In the genomic region with DNA sequence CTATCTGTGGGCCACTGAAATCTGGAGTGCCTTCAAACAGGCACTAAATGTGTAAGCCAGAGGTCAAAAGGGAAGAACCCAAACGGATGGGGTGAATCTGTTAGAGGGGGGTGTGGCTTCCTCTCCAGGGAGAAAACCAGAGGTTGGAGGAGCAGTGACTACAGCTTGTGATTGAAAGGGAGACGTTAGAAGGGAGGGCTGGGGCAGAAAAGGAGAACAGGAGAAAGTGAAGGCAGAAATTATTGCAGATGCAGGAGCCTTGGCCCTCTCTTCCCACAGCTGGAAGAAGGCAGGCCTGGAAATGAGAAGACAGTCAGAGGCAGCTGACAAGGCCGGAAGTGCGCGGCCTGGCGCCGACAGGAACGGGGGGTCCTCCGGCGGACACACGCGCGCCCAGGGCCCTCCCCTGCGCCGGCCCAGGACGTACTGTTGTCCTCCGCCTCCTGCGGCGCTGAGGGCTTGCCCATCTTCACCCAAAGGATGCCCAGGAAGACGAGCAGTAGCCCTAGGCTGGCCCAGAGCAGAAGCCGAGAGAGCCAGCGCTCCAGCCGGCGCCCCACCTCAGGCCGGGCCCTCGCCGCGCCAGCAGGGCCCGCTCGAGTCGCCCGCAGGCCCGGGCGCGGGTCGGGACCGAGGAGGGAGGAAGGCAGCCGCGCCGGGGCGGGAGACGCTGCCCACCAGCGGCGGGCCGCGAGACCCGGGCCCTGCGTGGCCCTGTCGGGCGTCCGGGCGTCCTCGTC, we compare ENCODE assay signal across 8 cellular contexts. TPM values are rescaled to one million over a fixed set of nuclear protein-coding genes. Genes with fewer than 3 reads are reported as not detected.
A peak's percentile ranks its signal among the peaks of the same experiment; 100 is the strongest.
DNase-seq lines count a peak whose midpoint lies in the region; ATAC-seq and TF ChIP-seq lines count a peak whose summit lies in the region.

No MANE protein-coding gene starts in this region.

- POLR2A ChIA-PET in RWPE1 (lab: Yijun Ruan, JAX; ENCODE audit: low non-redundant PET) = interaction anchor here (0.5 to 1.0 kb wide), 3 partner anchors 43 to 362 kb away, joined by 4 to 11 read pairs (median 5); no protein-coding TSS in a partner anchor

- H3F3A ChIP-seq in neural cell (ENCODE audit: insufficient read depth, low read length, poor library complexity, severe bottlenecking) = no peaks in the 10 kb centered on the region

- H3K36me3 ChIP-seq in neural cell (ENCODE audit: insufficient read depth, low read length) = no peaks in the 10 kb centered on the region

- H2AFZ ChIP-seq in neural cell (ENCODE audit: low read depth, low read length) = no peak overlapping the region

- H3K27ac ChIP-seq in RWPE1 = peak overlapping the region; percentile 92
- H3K27ac ChIP-seq in neural cell (ENCODE audit: low read length) = peak overlapping the region; percentile 82

- peak overlapping the region; percentile 90 for H3K9ac ChIP-seq in neural cell (ENCODE audit: low read length)

- peak overlapping the region; percentile 82 for H3K4me3 ChIP-seq in neural cell (ENCODE audit: low read length)

- H3K79me2 ChIP-seq in neural cell (replicated peaks; ENCODE audit: insufficient read depth, low read length) = peaks cover 27% of the 10 kb centered on the region

- H3K4me2 ChIP-seq in neural cell (ENCODE audit: low read length) = peak overlapping the region; percentile 92

- TF ChIP-seq RAD21 in neural cell (conservative IDR thresholded peaks at IDR 0.05) = no peak

- H3K4me3 Mint-ChIP-seq in CD14-positive monocyte = peak overlapping the region; percentile 96 to 97

- peaks cover 0 to 1% (median 0%) of the 10 kb centered on the region in 7 donors for H3K9me3 Mint-ChIP-seq in CD14-positive monocyte

- intact Hi-C loops in CD14-positive monocyte (cut with micrococcal nuclease) = loop anchor here in 1 of 2 donors (5.0 kb wide), 1 partner anchor 639 kb away; the partner anchor contains the start of gene RPS10

- peaks cover 34% of the 10 kb centered on the region in 2 donors for H3K36me3 Mint-ChIP-seq in CD14-positive monocyte

- CTCF ChIA-PET in RWPE1 (lab: Yijun Ruan, JAX) = interaction anchor here (1.0 to 1.3 kb wide), 3 partner anchors 77 to 367 kb away, joined by 3 read pairs; partner anchors contain the start of gene UQCC2

- peaks cover 2 to 8% (median 4%) of the 10 kb centered on the region in 3 donors for H3K27me3 Mint-ChIP-seq in CD14-positive monocyte (ENCODE audit: low read depth in 3 of 3)

- H3K9me3 ChIP-seq in neural cell (ENCODE audit: low read length) = no peaks in the 10 kb centered on the region

- H3K27ac Mint-ChIP-seq in CD14-positive monocyte = peak overlapping the region; percentile 94 to 100 (median 98)

- DNase-seq in CD14-positive monocyte (ENCODE audit: low spot score) (peak; percentile 86), RWPE1 (ENCODE audit: low spot score) (peak; percentile 77), activated gamma-delta T cell (lab: John Stamatoyannopoulos, UW) (peak; percentile 52), fibroblast of the conjunctiva (ENCODE audit: low read depth) (peak; percentile 62), superior temporal gyrus (ENCODE audit: extremely low spot score) (peak; percentile 63)

- no peak for TF ChIP-seq CTCF in CD14-positive monocyte (IDR thresholded peaks at IDR 0.05)
- TF ChIP-seq CTCF in RWPE1 (conservative IDR thresholded peaks at IDR 0.05; ENCODE audit: low read depth) = no peak
- TF ChIP-seq CTCF in neural cell (IDR thresholded peaks at IDR 0.05; ENCODE audit: poor library complexity, severe bottlenecking) = no peak

- no peak for TF ChIP-seq EP300 in neural cell (conservative IDR thresholded peaks at IDR 0.05; ENCODE audit: poor library complexity, severe bottlenecking)

- H4K20me1 ChIP-seq in neural cell (ENCODE audit: insufficient read depth) = no peaks in the 10 kb centered on the region

- no peaks in the 10 kb centered on the region for H3K9me2 ChIP-seq in neural cell (ENCODE audit: insufficient read depth, low read length)

- H3K4me1 Mint-ChIP-seq in CD14-positive monocyte = peaks cover 37% of the 10 kb centered on the region

- peak; percentile 69 for TF ChIP-seq POLR2A in GM19099 (IDR thresholded peaks at IDR 0.05; ENCODE audit: extremely low read depth, insufficient read length, low read depth)

- ATAC-seq in HG03342 (IDR thresholded peaks at IDR 0.05; ENCODE audit: unreplicated experiment) = peak; percentile 37

- no peaks in the 10 kb centered on the region for H3K27me3 ChIP-seq in neural cell (ENCODE audit: insufficient read depth, low read depth, low read length)

TF ChIP-seq in neural cell, 6 proteins besides CTCF, POLR2A, EP300 and RAD21:
- TF ChIP-seq, protein P1, sequence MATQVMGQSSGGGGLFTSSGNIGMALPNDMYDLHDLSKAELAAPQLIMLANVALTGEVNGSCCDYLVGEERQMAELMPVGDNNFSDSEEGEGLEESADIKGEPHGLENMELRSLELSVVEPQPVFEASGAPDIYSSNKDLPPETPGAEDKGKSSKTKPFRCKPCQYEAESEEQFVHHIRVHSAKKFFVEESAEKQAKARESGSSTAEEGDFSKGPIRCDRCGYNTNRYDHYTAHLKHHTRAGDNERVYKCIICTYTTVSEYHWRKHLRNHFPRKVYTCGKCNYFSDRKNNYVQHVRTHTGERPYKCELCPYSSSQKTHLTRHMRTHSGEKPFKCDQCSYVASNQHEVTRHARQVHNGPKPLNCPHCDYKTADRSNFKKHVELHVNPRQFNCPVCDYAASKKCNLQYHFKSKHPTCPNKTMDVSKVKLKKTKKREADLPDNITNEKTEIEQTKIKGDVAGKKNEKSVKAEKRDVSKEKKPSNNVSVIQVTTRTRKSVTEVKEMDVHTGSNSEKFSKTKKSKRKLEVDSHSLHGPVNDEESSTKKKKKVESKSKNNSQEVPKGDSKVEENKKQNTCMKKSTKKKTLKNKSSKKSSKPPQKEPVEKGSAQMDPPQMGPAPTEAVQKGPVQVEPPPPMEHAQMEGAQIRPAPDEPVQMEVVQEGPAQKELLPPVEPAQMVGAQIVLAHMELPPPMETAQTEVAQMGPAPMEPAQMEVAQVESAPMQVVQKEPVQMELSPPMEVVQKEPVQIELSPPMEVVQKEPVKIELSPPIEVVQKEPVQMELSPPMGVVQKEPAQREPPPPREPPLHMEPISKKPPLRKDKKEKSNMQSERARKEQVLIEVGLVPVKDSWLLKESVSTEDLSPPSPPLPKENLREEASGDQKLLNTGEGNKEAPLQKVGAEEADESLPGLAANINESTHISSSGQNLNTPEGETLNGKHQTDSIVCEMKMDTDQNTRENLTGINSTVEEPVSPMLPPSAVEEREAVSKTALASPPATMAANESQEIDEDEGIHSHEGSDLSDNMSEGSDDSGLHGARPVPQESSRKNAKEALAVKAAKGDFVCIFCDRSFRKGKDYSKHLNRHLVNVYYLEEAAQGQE (IDR thresholded peaks at IDR 0.05; ENCODE audit: borderline replicate concordance) = no peak
- TF ChIP-seq MXI1 (conservative IDR thresholded peaks at IDR 0.05; ENCODE audit: poor library complexity, severe bottlenecking) (peak; percentile 2), POLR2AphosphoS5 (IDR thresholded peaks at IDR 0.05) (peak; percentile 45)

RNA-seq across cellular contexts. Expression of gene LEMD2, which starts 0.8 kb away (rescaled TPM):
- 10 to 100 TPM; 11.4 to 13.8 TPM for polyA plus RNA-seq in CD14-positive monocyte
- 84.6 and 109 TPM in 2 replicates for polyA plus RNA-seq in neural cell
- polyA minus RNA-seq in neural cell = 49.4 and 59.2 TPM in 2 replicates

RNA-seq across cellular contexts. Expression of gene MLN, which starts 15.7 kb away (rescaled TPM):
- polyA plus RNA-seq in CD14-positive monocyte (not detected), neural cell (not detected in 2 replicates)
- not detected in 2 replicates for polyA minus RNA-seq in neural cell

RNA-seq across cellular contexts. Expression of gene IP6K3, which starts 41.4 kb away (rescaled TPM):
- polyA plus RNA-seq in CD14-positive monocyte (not detected), neural cell (not detected in 2 replicates)
- polyA minus RNA-seq in neural cell = not detected in 2 replicates

Comparison
In these comparisons a context has a peak if more than half of its experiments do, and no peak if none do; other contexts are left out.
1. Peak in every context shown above with its lines: DNase-seq, ATAC-seq, H3K4me3 ChIP-seq and H3K27ac ChIP-seq.